ENCODE assay signal across 12 cellular contexts in genomic region chr6:116047173-116047933, GRCh38. TPM values are rescaled to one million over a fixed set of nuclear protein-coding genes. Genes with fewer than 3 reads are reported as not detected.
A peak's percentile ranks its signal among the peaks of the same experiment; 100 is the strongest.
DNase-seq lines count a peak whose midpoint lies in the region; ATAC-seq, FAIRE-seq and TF ChIP-seq lines count a peak whose summit lies in the region.
"Had no signal": no experiment of that assay in that cellular context is flagged by ENCODE, and none has a peak within 500 bp of the region (broad histone marks: within the 10 kb centered on the region; RNA-seq: fewer than 3 reads in every experiment).

No MANE protein-coding gene starts in this region.

- no peaks in the 10 kb centered on the region for H3K36me3 ChIP-seq in bronchial epithelial cell (ENCODE audit: control insufficient read depth, insufficient read depth, low read length)
- H3K36me3 ChIP-seq in H7 (replicated peaks; ENCODE audit: control insufficient read depth, insufficient read depth, low read length), result no peaks in the 10 kb centered on the region
- H3K36me3 ChIP-seq: SJCRH30 had no signal

- DNase-seq in Calu3 (peak; percentile 12), bronchial epithelial cell (ENCODE audit: low read depth) (peak; percentile 59), H7 (no peak)
- DNase-seq in activated CD4-positive, alpha-beta T cell treated with anti-CD3 and anti-CD28 coated beads, Interleukin-2, amount 50 U/mL, for 48 hours, result no peak
- no peak for DNase-seq in stimulated activated CD4-positive, alpha-beta T cell treated with anti-CD3 and anti-CD28 coated beads, Interleukin-4, amount 100 ng/mL, for 1 hour
- DNase-seq in activated T-cell treated with anti-CD3 and anti-CD28 coated beads, Interleukin-2, amount 50 U/mL, for 4 hours, result no peak
- DNase-seq: activated naive CD4-positive, alpha-beta T cell treated with Interleukin-2 at 50 U/mL for 16 hours; CD4-positive, CD25-positive, alpha-beta regulatory T cell; SJCRH30 had no signal

- no peak for TF ChIP-seq CTCF in Calu3 (IDR thresholded peaks at IDR 0.05; ENCODE audit: unreplicated experiment)
- no peak for TF ChIP-seq CTCF in bronchial epithelial cell (IDR thresholded peaks at IDR 0.05; ENCODE audit: insufficient read depth, low read length, severe bottlenecking)

- ATAC-seq in GM21515 (IDR thresholded peaks at IDR 0.05; ENCODE audit: unreplicated experiment) (peak; percentile 83), HG03378 (IDR thresholded peaks at IDR 0.05; ENCODE audit: unreplicated experiment) (peak; percentile 93)
- ATAC-seq in activated T-cell treated with anti-CD3 and anti-CD28 coated beads, Interleukin-2, amount 50 U/mL, for 4 hours, result no peak

- peaks cover 62% of the 10 kb centered on the region for H3K4me1 Mint-ChIP-seq in Calu3 (ENCODE audit: low read depth, unreplicated experiment)
- no peaks in the 10 kb centered on the region for H3K4me1 Mint-ChIP-seq in activated T-cell treated with anti-CD3 and anti-CD28 coated beads, Interleukin-2, amount 50 U/mL, for 4 hours (ENCODE audit: low read depth)
- H3K4me1 Mint-ChIP-seq: CD4-positive, CD25-positive, alpha-beta regulatory T cell; neural crest cell had no signal

- FAIRE-seq in bronchial epithelial cell (lab: Jason Lieb, UNC), result no peak

- BruUV-seq in Calu3 (replicated peaks; lab: Mats Ljungman, UMichigan), result no TSS peak

- CTCF ChIA-PET in Calu3 (lab: Charles Lee), result interaction anchor here (0.5 to 1.3 kb wide), 3 partner anchors 9 to 30 kb away, joined by 3 to 4 read pairs (median 4); no protein-coding TSS in a partner anchor

- intact Hi-C loops in Calu3 (cut with micrococcal nuclease; ENCODE audit: unreplicated experiment), result no loop called here

- no peaks in the 10 kb centered on the region for H3K9me3 Mint-ChIP-seq in Calu3 (ENCODE audit: low read depth, unreplicated experiment)
- H3K9me3 Mint-ChIP-seq in activated T-cell treated with anti-CD3 and anti-CD28 coated beads, Interleukin-2, amount 50 U/mL, for 4 hours, result no peaks in the 10 kb centered on the region
- H3K9me3 Mint-ChIP-seq: neural crest cell had no signal

- no peaks in the 10 kb centered on the region for H3K27me3 ChIP-seq in bronchial epithelial cell (ENCODE audit: control insufficient read depth, insufficient read depth, low read length)
- H3K27me3 ChIP-seq in H7 (ENCODE audit: control insufficient read depth, insufficient read depth, low read length), result no peaks in the 10 kb centered on the region
- H3K27me3 ChIP-seq: SJCRH30 had no signal

- peaks cover 14% of the 10 kb centered on the region for H3K36me3 Mint-ChIP-seq in Calu3 (ENCODE audit: insufficient read depth, unreplicated experiment)
- no peaks in the 10 kb centered on the region for H3K36me3 Mint-ChIP-seq in activated T-cell treated with anti-CD3 and anti-CD28 coated beads, Interleukin-2, amount 50 U/mL, for 4 hours (ENCODE audit: insufficient read depth)
- H3K36me3 Mint-ChIP-seq: CD4-positive, CD25-positive, alpha-beta regulatory T cell had no signal

- no peak overlapping the region for H3K4me3 Mint-ChIP-seq in Calu3 (ENCODE audit: low read depth, unreplicated experiment)
- no peak overlapping the region for H3K4me3 Mint-ChIP-seq in activated T-cell treated with anti-CD3 and anti-CD28 coated beads, Interleukin-2, amount 50 U/mL, for 4 hours
- H3K4me3 Mint-ChIP-seq: CD4-positive, CD25-positive, alpha-beta regulatory T cell; neural crest cell had no signal

- H3K27me3 Mint-ChIP-seq in Calu3 (ENCODE audit: unreplicated experiment), result no peaks in the 10 kb centered on the region
- H3K27me3 Mint-ChIP-seq in activated T-cell treated with anti-CD3 and anti-CD28 coated beads, Interleukin-2, amount 50 U/mL, for 4 hours (ENCODE audit: low read depth), result peaks cover 17% of the 10 kb centered on the region

- H3K4me3 ChIP-seq in bronchial epithelial cell (ENCODE audit: low read depth, low read length) (no peak overlapping the region), H7 (ENCODE audit: insufficient read depth, low read depth, low read length) (no peak overlapping the region)
- H3K4me3 ChIP-seq: SJCRH30 had no signal

- peak overlapping the region; percentile 28 for H3K27ac Mint-ChIP-seq in Calu3 (ENCODE audit: unreplicated experiment)
- H3K27ac Mint-ChIP-seq: CD4-positive, CD25-positive, alpha-beta regulatory T cell had no signal

RNA-seq across cellular contexts. Expression of gene FRK, which starts 13.3 kb away (rescaled TPM):
- total RNA-seq in Calu3 (2022) (21.1 and 21.2 TPM in 2 replicates), bronchial epithelial cell (1.3 and 3.1 TPM in 2 replicates)
- total RNA-seq in H7 (2014; rRNA removed; shearing (Covaris generic)), result 0.10 and 0.11 TPM in 2 replicates
- under 1 TPM; 0.03 to 0.05 (median 0.03) TPM for total RNA-seq in activated T-cell treated with anti-CD3 and anti-CD28 coated beads, Interleukin-2, amount 50 U/mL, for 4 hours
- total RNA-seq: CD4-positive, CD25-positive, alpha-beta regulatory T cell had no signal

RNA-seq across cellular contexts. Expression of gene NT5DC1, which starts 53.3 kb away (rescaled TPM):
- total RNA-seq in Calu3 (2022) (45.2 and 61.9 TPM in 2 replicates), bronchial epithelial cell (3.4 and 5.6 TPM in 2 replicates)
- total RNA-seq in H7 (2014; rRNA removed; shearing (Covaris generic)), result 13.0 and 18.8 TPM in 2 replicates
- 10 to 100 TPM; 32.5 to 39.7 (median 33.8) TPM for total RNA-seq in activated T-cell treated with anti-CD3 and anti-CD28 coated beads, Interleukin-2, amount 50 U/mL, for 4 hours

Comparison
In these comparisons a context has a peak if more than half of its experiments do, and no peak if none do; other contexts are left out.
1. DNase-seq: peak in Calu3 (single experiment) and bronchial epithelial cell (single experiment); none in activated CD4-positive, alpha-beta T cell treated with anti-CD3 and anti-CD28 coated beads, Interleukin-2, amount 50 U/mL, for 48 hours (0 of 2), H7 (single experiment), stimulated activated CD4-positive, alpha-beta T cell treated with anti-CD3 and anti-CD28 coated beads, Interleukin-4, amount 100 ng/mL, for 1 hour (single experiment) and activated T-cell treated with anti-CD3 and anti-CD28 coated beads, Interleukin-2, amount 50 U/mL, for 4 hours (single experiment).
2. ATAC-seq: peak in GM21515 (single experiment) and HG03378 (single experiment); none in activated T-cell treated with anti-CD3 and anti-CD28 coated beads, Interleukin-2, amount 50 U/mL, for 4 hours (0 of 2).